20 cellular contexts compared by ENCODE assay signal in the genomic region with DNA sequence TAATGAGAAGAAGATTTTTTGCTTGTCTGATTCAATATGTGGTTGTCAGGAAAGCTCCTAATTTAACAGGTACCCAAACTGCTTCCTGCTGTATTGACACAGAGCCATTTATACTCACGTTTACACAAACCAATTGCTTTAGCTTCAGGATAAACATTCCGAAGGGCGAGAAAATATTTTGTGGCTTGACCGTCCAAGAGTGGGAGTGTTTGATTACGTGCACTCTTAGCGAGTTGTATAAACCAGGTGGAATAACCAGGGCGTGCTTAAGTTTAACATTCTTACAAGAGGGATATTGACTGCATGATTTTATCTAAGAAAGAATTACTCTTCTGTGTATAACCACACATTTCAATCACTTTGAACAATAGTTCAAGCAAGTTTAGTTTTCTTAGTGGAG.
"Had no signal": no experiment of that assay in that cellular context is flagged by ENCODE, and none has a peak within 500 bp of the region (broad histone marks: within the 10 kb centered on the region; RNA-seq: fewer than 3 reads in every experiment).

No MANE protein-coding gene starts in this region.

- DNase-seq: activated CD4-positive, alpha-beta T cell treated with anti-CD3 and anti-CD28 coated beads, Interleukin-2, amount 50 U/mL, for 48 hours; activated T-cell treated with anti-CD3 and anti-CD28 coated beads, Interleukin-2, amount 50 U/mL, for 24 hours; amygdala; brain microvascular endothelial cell; cortex of kidney; effector CD4-positive, alpha-beta T cell; esophagus squamous epithelium; foreskin fibroblast; left ventricle myocardium inferior; mesenchymal stem cell; occipital lobe; stimulated activated CD4-positive, alpha-beta T cell treated with anti-CD3 and anti-CD28 coated beads, Interleukin-1b, Interleukin-23, amount 100 ng/mL, for 48 hours; stomach; T-helper 1 cell; testis had no signal

- H3K9me3 ChIP-seq: esophagus squamous epithelium, left ventricle myocardium inferior, prostate gland, testis had no signal

- H3K27ac ChIP-seq: brain microvascular endothelial cell, esophagus squamous epithelium, left ventricle myocardium inferior, prostate gland, stomach, testis, VCaP had no signal

- H3K27me3 ChIP-seq: brain microvascular endothelial cell, esophagus squamous epithelium, stomach, testis had no signal

- H3K36me3 ChIP-seq: brain microvascular endothelial cell, esophagus squamous epithelium, left ventricle myocardium inferior, prostate gland, stomach had no signal

- H3K4me1 ChIP-seq: esophagus squamous epithelium, left ventricle myocardium inferior, prostate gland, stomach, testis had no signal

- H3K4me3 ChIP-seq: esophagus squamous epithelium, left ventricle myocardium inferior, prostate gland, stomach, testis had no signal

- ATAC-seq: natural killer cell treated with Interleukin-12 subunit alpha and Interleukin-12 subunit beta and Interleukin-15 and Interleukin-18, amount 100 ng/mL, for 72 hours; sciatic nerve; SK-N-SH treated with all-trans-retinoic acid at 6 μM for 48 hours had no signal
